Comparison of ENCODE assay signal across 13 cellular contexts in genomic region chr12:46126050-46126727, GRCh38.
DNase-seq lines count a peak whose midpoint lies in the region; ATAC-seq and TF ChIP-seq lines count a peak whose summit lies in the region.
"Had no signal": no experiment of that assay in that cellular context is flagged by ENCODE, and none has a peak within 500 bp of the region (broad histone marks: within the 10 kb centered on the region; RNA-seq: fewer than 3 reads in every experiment).

No MANE protein-coding gene starts in this region.

- TF ChIP-seq RAD21 in HCT116 (IDR thresholded peaks at IDR 0.05; ENCODE audit: low read depth) = no peak

- intact Hi-C loops in HCT116 (cut with micrococcal nuclease) (loop anchor here (10.0 kb wide), 1 partner anchor 549 kb away; no protein-coding TSS in a partner anchor), right cardiac atrium (cut with DNase I) (loop anchor here in 1 of 4 donors (10.0 kb wide), 1 partner anchor 809 kb away; no protein-coding TSS in a partner anchor)

- POLR2A ChIA-PET in HCT116 (lab: Charles Lee) = interaction anchor here (0.9 kb wide), 1 partner anchor 26 kb away, joined by 3 read pairs; no protein-coding TSS in a partner anchor

- BruUV-seq in HCT116 (replicated peaks; lab: Mats Ljungman, UMichigan) = no TSS peak

- no peaks in the 10 kb centered on the region for H3K9me2 ChIP-seq in HCT116 (ENCODE audit: insufficient read depth)

- no peak overlapping the region for H3K4me3 ChIP-seq in HCT116 (replicated peaks in 1 of 2; ENCODE audit: low read depth in 1 of 2, low read length in 2 of 2)
- H3K4me3 ChIP-seq in SK-N-MC = peak overlapping the region; percentile 70
- H3K4me3 ChIP-seq in right cardiac atrium (ENCODE audit: low read length) = no peak overlapping the region
- no peak overlapping the region for H3K4me3 ChIP-seq in smooth muscle cell
- H3K4me3 ChIP-seq: BLaER1, SJSA1 had no signal

- H3K4me1 ChIP-seq in HCT116 (ENCODE audit: control insufficient read depth in 1 of 2, insufficient read depth in 2 of 2, low read length in 2 of 2) (peaks cover 0 to 10% of the 10 kb centered on the region in 2 experiments; a peak in 1 of 4 replicates), right cardiac atrium (ENCODE audit: control insufficient read depth, insufficient read depth, low read length) (no peaks in the 10 kb centered on the region), smooth muscle cell (ENCODE audit: low read depth) (peaks cover 16% of the 10 kb centered on the region)
- H3K4me1 ChIP-seq: BLaER1 had no signal

- TF ChIP-seq CTCF in HCT116 (IDR thresholded peaks at IDR 0.05 in 2 of 3, conservative IDR thresholded peaks at IDR 0.05 in 1 of 3; ENCODE audit: borderline replicate concordance in 1 of 3, insufficient read depth in 1 of 3, low read depth in 2 of 3, low read length in 2 of 3) = no peak
- TF ChIP-seq CTCF in smooth muscle cell (IDR thresholded peaks at IDR 0.05; ENCODE audit: borderline replicate concordance, insufficient read depth, poor library complexity, severe bottlenecking) = no peak

- no peak for ATAC-seq in HCT116
- peak; percentile 40 to 50 for ATAC-seq in right cardiac atrium
- ATAC-seq in GM19395 (IDR thresholded peaks at IDR 0.05; ENCODE audit: unreplicated experiment) = no peak

- H3F3A ChIP-seq in smooth muscle cell (ENCODE audit: low read depth) = peaks cover 6% of the 10 kb centered on the region

- no peaks in the 10 kb centered on the region for H3K79me2 ChIP-seq in HCT116 (ENCODE audit: insufficient read depth, low read length)
- no peaks in the 10 kb centered on the region for H3K79me2 ChIP-seq in smooth muscle cell (ENCODE audit: low read depth)

- DNase-seq in HCT116 (ENCODE audit: low read depth, low spot score) (no peak), SK-N-MC (ENCODE audit: low read depth, low spot score) (no peak), right cardiac atrium (no peak), smooth muscle cell (lab: John Stamatoyannopoulos, UW; ENCODE audit: unreplicated experiment) (no peak), NCI-H1694 treated with DMSO at 0.1 percent for 48 hours (lab: John Stamatoyannopoulos, UW) (no peak), HCEC 1CT (no peak)
- DNase-seq: DMS 273 treated with DMSO at 0.1 percent for 48 hours; naive thymus-derived CD4-positive, alpha-beta T cell; NCI-H1694; spleen had no signal

- H2AFZ ChIP-seq in HCT116 (ENCODE audit: low read depth, low read length, poor library complexity, severe bottlenecking) (peak overlapping the region; percentile 98), smooth muscle cell (ENCODE audit: low read depth) (no peak overlapping the region)

- no peaks in the 10 kb centered on the region for H3K9me3 ChIP-seq in HCT116 (ENCODE audit: control insufficient read depth in 1 of 2, insufficient read depth in 1 of 2, low read depth in 1 of 2, low read length in 2 of 2)
- H3K9me3 ChIP-seq in SK-N-MC (ENCODE audit: low read depth, low read length) = no peaks in the 10 kb centered on the region
- no peaks in the 10 kb centered on the region for H3K9me3 ChIP-seq in right cardiac atrium (ENCODE audit: control insufficient read depth, low read length)
- no peaks in the 10 kb centered on the region for H3K9me3 ChIP-seq in smooth muscle cell (replicated peaks; ENCODE audit: low read depth)
- H3K9me3 ChIP-seq: BLaER1, SJSA1, spleen had no signal

- 65% methylated on average over 4 of the region's 4 CpGs for WGBS in right cardiac atrium
- WGBS in smooth muscle cell (ENCODE audit: low lambda C conversion rate) = 82% methylated on average over 4 of the region's 4 CpGs

- H4K20me1 ChIP-seq in HCT116 (ENCODE audit: insufficient read depth) (no peaks in the 10 kb centered on the region), smooth muscle cell (ENCODE audit: low read depth) (no peaks in the 10 kb centered on the region)
- H4K20me1 ChIP-seq: BLaER1 had no signal

- H3K36me3 ChIP-seq in HCT116 (ENCODE audit: control insufficient read depth in 1 of 2, insufficient read depth in 2 of 2, low read length in 2 of 2) (no peaks in the 10 kb centered on the region), SK-N-MC (ENCODE audit: insufficient read depth, low read length) (no peaks in the 10 kb centered on the region), smooth muscle cell (ENCODE audit: low read depth) (no peaks in the 10 kb centered on the region)
- H3K36me3 ChIP-seq: BLaER1, SJSA1, spleen had no signal

- no peak for TF ChIP-seq POLR2A in HCT116 (IDR thresholded peaks at IDR 0.05; ENCODE audit: borderline replicate concordance, extremely low read depth, insufficient read depth, insufficient read length)

- RAD21 ChIA-PET in HCT116 (lab: Charles Lee; ENCODE audit: low non-redundant PET in 1 of 2, low total read pairs in 2 of 2, uncharacterized antibody in 2 of 2, unreplicated experiment in 2 of 2) = interaction anchor here in 1 of 2 experiments (1.5 kb wide), 1 partner anchor 895 kb away, joined by 9 read pairs; no protein-coding TSS in a partner anchor

- H3K4me2 ChIP-seq in HCT116 (ENCODE audit: low read length) (peak overlapping the region; percentile 78; the same call in 1 of the 2 replicates), smooth muscle cell (peak overlapping the region; percentile 81)
- H3K4me2 ChIP-seq: BLaER1 had no signal

- H3K9ac ChIP-seq in HCT116 (ENCODE audit: low read length) (no peak overlapping the region), SK-N-MC (ENCODE audit: insufficient read length) (peak overlapping the region; percentile 61), smooth muscle cell (ENCODE audit: low read depth) (no peak overlapping the region)
- H3K9ac ChIP-seq: BLaER1 had no signal

- CTCF ChIA-PET in HCT116 (lab: Charles Lee) = interaction anchor here (0.7 to 1.9 kb wide), 9 partner anchors 8 to 898 kb away, joined by 3 to 37 read pairs (median 6); partner anchors contain the start of gene SLC38A1

- H3K27ac ChIP-seq in HCT116 (ENCODE audit: low read depth, low read length) (no peak overlapping the region), SK-N-MC (peak overlapping the region; percentile 71), right cardiac atrium (ENCODE audit: low read length) (no peak overlapping the region), smooth muscle cell (ENCODE audit: low read depth) (peak overlapping the region; percentile 69)
- H3K27ac ChIP-seq: BLaER1, SJSA1 had no signal

- H3K27me3 ChIP-seq in HCT116 (ENCODE audit: insufficient read depth, low read length) (no peaks in the 10 kb centered on the region), right cardiac atrium (ENCODE audit: control insufficient read depth, insufficient read depth) (no peaks in the 10 kb centered on the region), smooth muscle cell (ENCODE audit: low read depth) (peaks cover 17% of the 10 kb centered on the region)
- H3K27me3 ChIP-seq: BLaER1, spleen had no signal

TF ChIP-seq in HCT116, 20 proteins besides CTCF, POLR2A, EP300 and RAD21:
- TF ChIP-seq POLR2AphosphoS5 (IDR thresholded peaks at IDR 0.05; ENCODE audit: low read depth, low read length) (no peak), ZNF274 (IDR thresholded peaks at IDR 0.05; ENCODE audit: low read depth, low read length) (no peak), EZH2 (IDR thresholded peaks at IDR 0.05) (no peak), CEBPB (IDR thresholded peaks at IDR 0.05; ENCODE audit: low read depth) (no peak), ZFX (IDR thresholded peaks at IDR 0.05) (no peak), CBX3 (IDR thresholded peaks at IDR 0.05; ENCODE audit: low read depth) (no peak), TCF7L2 (IDR thresholded peaks at IDR 0.05; ENCODE audit: borderline replicate concordance, extremely low read depth, insufficient read depth, insufficient read length) (no peak), SP1 (IDR thresholded peaks at IDR 0.05; ENCODE audit: low read depth) (no peak), ELF1 (IDR thresholded peaks at IDR 0.05; ENCODE audit: borderline replicate concordance, low read depth) (no peak), EGR1 (IDR thresholded peaks at IDR 0.05; ENCODE audit: low read depth) (no peak), JUND (IDR thresholded peaks at IDR 0.05) (no peak)
- TF ChIP-seq, protein P1, sequence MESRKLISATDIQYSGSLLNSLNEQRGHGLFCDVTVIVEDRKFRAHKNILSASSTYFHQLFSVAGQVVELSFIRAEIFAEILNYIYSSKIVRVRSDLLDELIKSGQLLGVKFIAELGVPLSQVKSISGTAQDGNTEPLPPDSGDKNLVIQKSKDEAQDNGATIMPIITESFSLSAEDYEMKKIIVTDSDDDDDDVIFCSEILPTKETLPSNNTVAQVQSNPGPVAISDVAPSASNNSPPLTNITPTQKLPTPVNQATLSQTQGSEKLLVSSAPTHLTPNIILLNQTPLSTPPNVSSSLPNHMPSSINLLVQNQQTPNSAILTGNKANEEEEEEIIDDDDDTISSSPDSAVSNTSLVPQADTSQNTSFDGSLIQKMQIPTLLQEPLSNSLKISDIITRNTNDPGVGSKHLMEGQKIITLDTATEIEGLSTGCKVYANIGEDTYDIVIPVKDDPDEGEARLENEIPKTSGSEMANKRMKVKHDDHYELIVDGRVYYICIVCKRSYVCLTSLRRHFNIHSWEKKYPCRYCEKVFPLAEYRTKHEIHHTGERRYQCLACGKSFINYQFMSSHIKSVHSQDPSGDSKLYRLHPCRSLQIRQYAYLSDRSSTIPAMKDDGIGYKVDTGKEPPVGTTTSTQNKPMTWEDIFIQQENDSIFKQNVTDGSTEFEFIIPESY (IDR thresholded peaks at IDR 0.05; ENCODE audit: extremely low read depth, insufficient replicate concordance, low read length) = no peak
- TF ChIP-seq, protein P2, sequence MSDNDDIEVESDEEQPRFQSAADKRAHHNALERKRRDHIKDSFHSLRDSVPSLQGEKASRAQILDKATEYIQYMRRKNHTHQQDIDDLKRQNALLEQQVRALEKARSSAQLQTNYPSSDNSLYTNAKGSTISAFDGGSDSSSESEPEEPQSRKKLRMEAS (IDR thresholded peaks at IDR 0.05) = no peak
- TF ChIP-seq, protein P3, sequence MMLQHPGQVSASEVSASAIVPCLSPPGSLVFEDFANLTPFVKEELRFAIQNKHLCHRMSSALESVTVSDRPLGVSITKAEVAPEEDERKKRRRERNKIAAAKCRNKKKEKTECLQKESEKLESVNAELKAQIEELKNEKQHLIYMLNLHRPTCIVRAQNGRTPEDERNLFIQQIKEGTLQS (IDR thresholded peaks at IDR 0.05) = no peak

Comparison
In these comparisons a context has a peak if more than half of its experiments do, and no peak if none do; other contexts are left out.
1. ATAC-seq: peak in right cardiac atrium (2 of 2); none in HCT116 (single experiment) and GM19395 (single experiment).
2. H3K27ac ChIP-seq: peak in SK-N-MC (single experiment) and smooth muscle cell (single experiment); none in HCT116 (single experiment) and right cardiac atrium (single experiment).